In genomic region chrX:119363391-119363790, GRCh38 we compare ENCODE assay signal across 25 cellular contexts. TPM values are rescaled to one million over a fixed set of nuclear protein-coding genes. Genes with fewer than 3 reads are reported as not detected.
"Had no signal": no experiment of that assay in that cellular context is flagged by ENCODE, and none has a peak within 500 bp of the region (broad histone marks: within the 10 kb centered on the region; RNA-seq: fewer than 3 reads in every experiment).

No MANE protein-coding gene starts in this region.

- H3K4me1 Mint-ChIP-seq: immature natural killer cell; naive thymus-derived CD4-positive, alpha-beta T cell; stimulated activated effector memory CD8-positive, alpha-beta T cell treated with anti-CD3 and anti-CD28 coated beads, Interleukin-12 subunit alpha, Interleukin-12 subunit beta, amount 100 ng/mL, for 72 hours; stimulated activated naive CD8-positive, alpha-beta T cell treated with anti-CD3 and anti-CD28 coated beads, Interleukin-15, amount 100 ng/mL, for 72 hours had no signal

- H3K4me3 Mint-ChIP-seq: immature natural killer cell; naive thymus-derived CD4-positive, alpha-beta T cell; natural killer cell treated with Interleukin-12 subunit alpha and Interleukin-12 subunit beta and Interleukin-15 and Interleukin-18, amount 100 ng/mL, for 72 hours; stimulated activated effector memory CD8-positive, alpha-beta T cell treated with anti-CD3 and anti-CD28 coated beads, Interleukin-12 subunit alpha, Interleukin-12 subunit beta, amount 100 ng/mL, for 72 hours; stimulated activated naive CD8-positive, alpha-beta T cell treated with anti-CD3 and anti-CD28 coated beads, Interleukin-15, amount 100 ng/mL, for 72 hours; type B pancreatic cell had no signal

- DNase-seq: heart left ventricle; hypothalamus; immature natural killer cell; left lung; lower lobe of right lung; mammary epithelial cell; mesenchymal stem cell; naive thymus-derived CD4-positive, alpha-beta T cell; ovary; spleen; stimulated activated CD4-positive, alpha-beta T cell treated with anti-CD3 and anti-CD28 coated beads, Interleukin-4, amount 100 ng/mL, for 24 hours; stimulated activated naive CD4-positive, alpha-beta T cell treated with Interleukin-2 at 50 U/mL for 16 hours; stimulated activated naive CD8-positive, alpha-beta T cell treated with anti-CD3 and anti-CD28 coated beads, Interleukin-15, amount 100 ng/mL, for 72 hours; substantia nigra; uterus had no signal

- H3K4me1 ChIP-seq: heart left ventricle, left lung, lower lobe of right lung, right atrium auricular region, spleen, tibial nerve, uterus had no signal

- H3K36me3 Mint-ChIP-seq: immature natural killer cell; naive thymus-derived CD4-positive, alpha-beta T cell; natural killer cell treated with Interleukin-12 subunit alpha and Interleukin-12 subunit beta and Interleukin-15 and Interleukin-18, amount 100 ng/mL, for 72 hours; stimulated activated effector memory CD8-positive, alpha-beta T cell treated with anti-CD3 and anti-CD28 coated beads, Interleukin-12 subunit alpha, Interleukin-12 subunit beta, amount 100 ng/mL, for 72 hours; type B pancreatic cell had no signal

- H3K4me3 ChIP-seq: heart left ventricle, left lung, lower lobe of right lung, ovary, right atrium auricular region, skin epidermis, spleen, tibial nerve, uterus had no signal

- H3K27ac Mint-ChIP-seq: immature natural killer cell; naive thymus-derived CD4-positive, alpha-beta T cell; natural killer cell treated with Interleukin-12 subunit alpha and Interleukin-12 subunit beta and Interleukin-15 and Interleukin-18, amount 100 ng/mL, for 72 hours; progenitor cell of endocrine pancreas; stimulated activated effector memory CD8-positive, alpha-beta T cell treated with anti-CD3 and anti-CD28 coated beads, Interleukin-12 subunit alpha, Interleukin-12 subunit beta, amount 100 ng/mL, for 72 hours; stimulated activated naive CD8-positive, alpha-beta T cell treated with anti-CD3 and anti-CD28 coated beads, Interleukin-15, amount 100 ng/mL, for 72 hours; type B pancreatic cell had no signal

- H3K9me3 Mint-ChIP-seq: immature natural killer cell; natural killer cell treated with Interleukin-12 subunit alpha and Interleukin-12 subunit beta and Interleukin-15 and Interleukin-18, amount 100 ng/mL, for 72 hours; stimulated activated effector memory CD8-positive, alpha-beta T cell treated with anti-CD3 and anti-CD28 coated beads, Interleukin-12 subunit alpha, Interleukin-12 subunit beta, amount 100 ng/mL, for 72 hours; stimulated activated naive CD8-positive, alpha-beta T cell treated with anti-CD3 and anti-CD28 coated beads, Interleukin-15, amount 100 ng/mL, for 72 hours; type B pancreatic cell had no signal

- H3K27me3 Mint-ChIP-seq: progenitor cell of endocrine pancreas; stimulated activated naive CD8-positive, alpha-beta T cell treated with anti-CD3 and anti-CD28 coated beads, Interleukin-15, amount 100 ng/mL, for 72 hours; type B pancreatic cell had no signal

- H3K9me3 ChIP-seq: heart left ventricle, left lung, lower lobe of right lung, ovary, right atrium auricular region, spleen, tibial nerve, uterus had no signal

- H3K27ac ChIP-seq: heart left ventricle, left lung, lower lobe of right lung, ovary, right atrium auricular region, skin epidermis, spleen, tibial nerve, uterus had no signal

- FAIRE-seq: islet of Langerhans had no signal

- ATAC-seq: heart left ventricle; left lung; lower lobe of right lung; naive thymus-derived CD4-positive, alpha-beta T cell; natural killer cell treated with Interleukin-12 subunit alpha and Interleukin-12 subunit beta and Interleukin-15 and Interleukin-18, amount 100 ng/mL, for 72 hours; sciatic nerve; stimulated activated effector memory CD8-positive, alpha-beta T cell treated with anti-CD3 and anti-CD28 coated beads, Interleukin-12 subunit alpha, Interleukin-12 subunit beta, amount 100 ng/mL, for 72 hours; stimulated activated naive CD8-positive, alpha-beta T cell treated with anti-CD3 and anti-CD28 coated beads, Interleukin-15, amount 100 ng/mL, for 72 hours had no signal

RNA-seq across cellular contexts. Expression of gene SLC25A43, which starts 35.7 kb away (rescaled TPM):
- polyA plus RNA-seq: neural cell had no signal
